In the genomic region with DNA sequence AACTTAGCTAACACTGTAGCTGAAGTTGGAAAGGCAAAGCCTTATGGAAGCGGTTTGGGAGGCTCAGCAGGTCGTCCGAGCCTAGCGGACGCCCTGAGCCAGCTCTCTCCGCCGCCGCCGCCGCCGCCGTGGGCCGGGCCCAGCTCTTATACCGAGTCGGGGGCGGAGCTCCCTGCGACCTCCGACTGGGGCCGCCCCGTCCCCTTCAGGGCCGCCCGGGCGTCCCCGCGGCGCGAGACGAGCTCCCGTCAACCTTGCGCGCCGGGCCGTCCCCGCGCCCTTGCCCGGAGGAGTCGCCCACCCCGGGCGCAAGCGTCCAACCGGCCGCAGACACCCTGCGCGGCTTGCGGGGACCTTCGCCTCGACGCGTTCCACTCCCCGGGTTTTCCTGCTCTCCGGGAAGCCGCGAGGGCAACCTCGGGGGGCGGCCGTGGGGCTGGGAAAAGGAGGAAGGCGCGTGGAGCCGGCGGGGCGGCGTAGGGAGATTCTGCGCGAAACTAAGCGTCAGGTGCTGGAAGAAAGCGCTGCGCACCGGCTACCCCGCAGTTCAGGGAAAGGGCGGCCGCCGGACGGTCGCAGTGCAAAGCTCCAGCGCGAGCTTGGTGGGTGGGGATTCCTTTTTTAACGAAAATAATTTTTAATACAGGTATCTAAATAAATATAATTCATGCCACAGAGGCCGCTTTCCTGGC, we compare ENCODE assay signal across 8 cellular contexts. TPM values are rescaled to one million over a fixed set of nuclear protein-coding genes. Genes with fewer than 3 reads are reported as not detected.
DNase-seq lines count a peak whose midpoint lies in the region; ATAC-seq and TF ChIP-seq lines count a peak whose summit lies in the region.

A gene with protein sequence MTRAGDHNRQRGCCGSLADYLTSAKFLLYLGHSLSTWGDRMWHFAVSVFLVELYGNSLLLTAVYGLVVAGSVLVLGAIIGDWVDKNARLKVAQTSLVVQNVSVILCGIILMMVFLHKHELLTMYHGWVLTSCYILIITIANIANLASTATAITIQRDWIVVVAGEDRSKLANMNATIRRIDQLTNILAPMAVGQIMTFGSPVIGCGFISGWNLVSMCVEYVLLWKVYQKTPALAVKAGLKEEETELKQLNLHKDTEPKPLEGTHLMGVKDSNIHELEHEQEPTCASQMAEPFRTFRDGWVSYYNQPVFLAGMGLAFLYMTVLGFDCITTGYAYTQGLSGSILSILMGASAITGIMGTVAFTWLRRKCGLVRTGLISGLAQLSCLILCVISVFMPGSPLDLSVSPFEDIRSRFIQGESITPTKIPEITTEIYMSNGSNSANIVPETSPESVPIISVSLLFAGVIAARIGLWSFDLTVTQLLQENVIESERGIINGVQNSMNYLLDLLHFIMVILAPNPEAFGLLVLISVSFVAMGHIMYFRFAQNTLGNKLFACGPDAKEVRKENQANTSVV (minus strand): TSS at position 125 of the 692 bp plus-strand sequence. CDS start 326 bp downstream, outside the sequence.

- TF ChIP-seq CTCF in right lobe of liver (IDR thresholded peaks at IDR 0.05): peak in 1 of 4 donors; percentile 7

- peak; percentile 66 for ATAC-seq in HG02610 (IDR thresholded peaks at IDR 0.05; ENCODE audit: unreplicated experiment)
- ATAC-seq in right lobe of liver: peak; percentile 86 to 97 (median 89)

- DNase-seq in EH (ENCODE audit: low read depth): peak; percentile 46
- DNase-seq in NCI-H2227 (lab: John Stamatoyannopoulos, UW; ENCODE audit: unreplicated experiment): peak; percentile 94
- DNase-seq in activated CD4-positive, alpha-beta T cell treated with anti-CD3 and anti-CD28 coated beads, Interleukin-2, amount 50 U/mL, for 24 hours (ENCODE audit: low read depth in 1 of 2, low spot score in 1 of 2): peak; percentile 41 to 44
- DNase-seq in dermis microvascular lymphatic vessel endothelial cell (ENCODE audit: low read depth in 2 of 2): peak in 1 of 2 donors; percentile 84
- DNase-seq in right lobe of liver: peak; percentile 92 to 93 (median 93)
- DNase-seq in stimulated activated CD4-positive, alpha-beta T cell treated with anti-CD3 and anti-CD28 coated beads, Interleukin-2, amount 100 ng/mL, for 4 hours (ENCODE audit: low read depth): peak; percentile 60
- DNase-seq in HCEC 1CT: no peak

- intact Hi-C loops in right lobe of liver (cut with DNase I): no loop called here

- peak within 1 kb of the TSS; percentile 51 to 82 (median 72) for H3K4me3 ChIP-seq in right lobe of liver

- peak; percentile 98 for TF ChIP-seq POLR2A in right lobe of liver (IDR thresholded peaks at IDR 0.05)

- H3K9me3 ChIP-seq in right lobe of liver: no peaks in the 10 kb centered on the region

- peaks cover 0 to 10% (median 0%) of the 10 kb centered on the region in 4 donors for H3K36me3 ChIP-seq in right lobe of liver

- 1% methylated on average over 52 of the region's 78 CpGs for WGBS in right lobe of liver (ENCODE audit: insufficient coverage, low coverage, low lambda C conversion rate, missing lambda C conversion rate)

- peak within 1 kb of the TSS; percentile 79 to 91 (median 88) for H3K27ac ChIP-seq in right lobe of liver

- H3K27me3 ChIP-seq in right lobe of liver: no peaks in the 10 kb centered on the region

- H3K4me1 ChIP-seq in right lobe of liver: peaks cover 0 to 42% (median 6%) of the 10 kb centered on the region in 4 donors

RNA-seq across cellular contexts. Expression of the gene that starts here (rescaled TPM):
- total RNA-seq in dermis microvascular lymphatic vessel endothelial cell: 105 and 319 TPM in 2 replicates
- total RNA-seq in right lobe of liver: 100 to 1,000 TPM; 101 to 289 (median 134) TPM
